ENCODE assay signal across 8 cellular contexts in the genomic region with DNA sequence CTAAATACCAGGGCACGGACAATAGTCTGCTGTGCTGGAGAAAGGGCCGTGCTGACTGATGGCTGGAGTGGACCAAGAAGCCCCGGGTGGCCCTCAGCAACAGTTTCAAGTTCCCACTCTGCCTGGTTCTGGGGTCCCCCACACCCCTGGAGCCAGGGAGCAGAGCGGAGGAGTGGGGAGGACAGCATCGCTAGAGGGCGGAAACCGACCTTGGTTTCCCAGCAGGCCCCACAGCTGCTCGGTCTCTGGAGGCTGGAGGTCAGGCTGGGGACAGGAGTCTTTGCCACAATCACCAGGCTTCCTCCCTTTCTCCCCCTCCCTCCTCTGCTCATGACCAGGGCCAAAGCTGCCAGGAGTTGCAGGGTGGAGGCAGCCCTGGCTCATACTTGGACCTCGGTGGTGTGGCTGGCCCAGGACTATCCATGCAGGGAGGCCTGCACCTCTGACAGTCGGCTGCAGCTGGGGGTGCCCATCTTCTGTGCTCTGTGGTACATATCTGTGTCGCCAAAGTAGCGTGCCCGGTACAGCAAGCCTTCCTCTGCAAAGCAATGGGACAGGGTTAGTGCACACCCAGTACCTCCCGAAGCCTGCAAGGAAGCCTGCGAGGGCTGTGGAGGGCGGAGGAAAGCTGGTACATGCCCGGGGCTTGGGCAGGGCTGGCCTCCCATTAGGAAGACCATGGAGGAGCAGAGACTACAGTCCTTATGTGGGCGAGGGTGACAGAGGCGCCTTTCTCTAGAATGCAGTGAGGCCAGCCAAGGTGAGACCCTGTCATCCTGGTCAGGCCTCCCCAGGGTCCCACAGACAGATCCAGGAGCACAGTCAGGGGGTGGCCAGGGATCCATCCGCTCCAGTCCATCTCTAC. TPM values are rescaled to one million over a fixed set of nuclear protein-coding genes. Genes with fewer than 3 reads are reported as not detected.
DNase-seq lines count a peak whose midpoint lies in the region; ATAC-seq and TF ChIP-seq lines count a peak whose summit lies in the region.

No MANE protein-coding gene starts in this region.

- peaks cover 50% of the 10 kb centered on the region for H3F3A ChIP-seq in neural progenitor cell (ENCODE audit: low read depth)

- peaks cover 12% of the 10 kb centered on the region for H3K36me3 ChIP-seq in ectodermal cell (ENCODE audit: control insufficient read depth, insufficient read depth, low read length)
- H3K36me3 ChIP-seq in neural progenitor cell, result peaks cover 5% of the 10 kb centered on the region

- peaks cover 7% of the 10 kb centered on the region for H3K27me3 Mint-ChIP-seq in neural progenitor cell (ENCODE audit: insufficient read depth, low read depth)
- no peaks in the 10 kb centered on the region for H3K27me3 Mint-ChIP-seq in WTC11 (ENCODE audit: low read depth)

- CTCF ChIA-PET in WTC11 (lab: Charles Lee), result interaction anchor here (0.6 to 1.9 kb wide), 2 partner anchors 21 to 61 kb away, joined by 4 to 6 read pairs; no protein-coding TSS in a partner anchor

- H3K4me1 ChIP-seq in ectodermal cell (ENCODE audit: control insufficient read depth, insufficient read depth, low read length) (peaks cover 53% of the 10 kb centered on the region), neural progenitor cell (peaks cover 46% of the 10 kb centered on the region)

- H3K79me2 ChIP-seq in neural progenitor cell (ENCODE audit: low read depth), result no peaks in the 10 kb centered on the region

- H2AFZ ChIP-seq in neural progenitor cell (replicated peaks), result no peak overlapping the region

- no peak overlapping the region for H3K4me2 ChIP-seq in neural progenitor cell

- peak overlapping the region; percentile 99 for H3K27ac Mint-ChIP-seq in neural progenitor cell
- H3K27ac Mint-ChIP-seq in WTC11, result no peak overlapping the region

- H3K9me3 ChIP-seq in ectodermal cell (ENCODE audit: control insufficient read depth, low read length) (no peaks in the 10 kb centered on the region), neural progenitor cell (ENCODE audit: low read depth) (no peaks in the 10 kb centered on the region)

- TF ChIP-seq CTCF in neural progenitor cell (IDR thresholded peaks at IDR 0.05) (no peak), WTC11 (IDR thresholded peaks at IDR 0.05) (no peak)

- no peak overlapping the region for H3K9ac ChIP-seq in neural progenitor cell

- DNase-seq in NOMO-1 treated with DMSO at 0.1 percent for 48 hours (lab: John Stamatoyannopoulos, UW; ENCODE audit: unreplicated experiment), result peak; percentile 6
- DNase-seq in NOMO-1 (lab: John Stamatoyannopoulos, UW; ENCODE audit: unreplicated experiment in 2 of 2), result no peak
- DNase-seq in SKM-1 treated with dmso at 0.1 percent for 144 hours (lab: John Stamatoyannopoulos, UW; ENCODE audit: unreplicated experiment), result peak; percentile 80
- DNase-seq in neural progenitor cell (ENCODE audit: low spot score), result no peak
- DNase-seq in WTC11 (ENCODE audit: low spot score), result no peak

- ATAC-seq in HG03039 (IDR thresholded peaks at IDR 0.05; ENCODE audit: unreplicated experiment), result peak; percentile 22
- no peak for ATAC-seq in esophagus mucosa
- ATAC-seq in WTC11, result no peak

- H4K20me1 ChIP-seq in neural progenitor cell (ENCODE audit: low read depth), result no peaks in the 10 kb centered on the region

- H3K9me3 Mint-ChIP-seq in neural progenitor cell (no peaks in the 10 kb centered on the region), WTC11 (no peaks in the 10 kb centered on the region)

- WGBS in ectodermal cell, 2 experiments, result 95% methylated on average over 20 of the region's 20 CpGs

- POLR2A ChIA-PET in WTC11 (lab: Charles Lee), result interaction anchor here (1.0 kb wide), 1 partner anchor 61 kb away, joined by 4 read pairs; no protein-coding TSS in a partner anchor

- H3K4me1 Mint-ChIP-seq in neural progenitor cell, result peaks cover 64% of the 10 kb centered on the region
- H3K4me1 Mint-ChIP-seq in WTC11, result peaks cover 30% of the 10 kb centered on the region

- H3K4me3 Mint-ChIP-seq in neural progenitor cell, result no peak overlapping the region
- H3K4me3 Mint-ChIP-seq in WTC11, result no peak overlapping the region

- H3K4me3 ChIP-seq in ectodermal cell (ENCODE audit: insufficient read depth, low read depth, low read length), result no peak overlapping the region
- H3K4me3 ChIP-seq in neural progenitor cell, result no peak overlapping the region

- H3K27ac ChIP-seq in ectodermal cell (ENCODE audit: insufficient read depth, low read depth, low read length, poor library complexity, severe bottlenecking) (peak overlapping the region; percentile 93), neural progenitor cell (no peak overlapping the region)

- H3K36me3 Mint-ChIP-seq in neural progenitor cell, result peaks cover 5% of the 10 kb centered on the region
- peaks cover 9% of the 10 kb centered on the region for H3K36me3 Mint-ChIP-seq in WTC11

- H3K27me3 ChIP-seq in ectodermal cell (ENCODE audit: control insufficient read depth, insufficient read depth, low read length, poor library complexity, severe bottlenecking), result no peaks in the 10 kb centered on the region
- no peaks in the 10 kb centered on the region for H3K27me3 ChIP-seq in neural progenitor cell

TF ChIP-seq in WTC11, 78 proteins besides CTCF, POLR2A, EP300 and RAD21:
- TF ChIP-seq, protein P1, sequence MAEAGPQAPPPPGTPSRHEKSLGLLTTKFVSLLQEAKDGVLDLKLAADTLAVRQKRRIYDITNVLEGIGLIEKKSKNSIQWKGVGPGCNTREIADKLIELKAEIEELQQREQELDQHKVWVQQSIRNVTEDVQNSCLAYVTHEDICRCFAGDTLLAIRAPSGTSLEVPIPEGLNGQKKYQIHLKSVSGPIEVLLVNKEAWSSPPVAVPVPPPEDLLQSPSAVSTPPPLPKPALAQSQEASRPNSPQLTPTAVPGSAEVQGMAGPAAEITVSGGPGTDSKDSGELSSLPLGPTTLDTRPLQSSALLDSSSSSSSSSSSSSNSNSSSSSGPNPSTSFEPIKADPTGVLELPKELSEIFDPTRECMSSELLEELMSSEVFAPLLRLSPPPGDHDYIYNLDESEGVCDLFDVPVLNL (CRISPR knock-in tag; IDR thresholded peaks at IDR 0.05; ENCODE audit: borderline replicate concordance, low read depth), result no peak
- no peak for TF ChIP-seq RORB (CRISPR knock-in tag; IDR thresholded peaks at IDR 0.05)
- TF ChIP-seq IRF2 (CRISPR knock-in tag; IDR thresholded peaks at IDR 0.05; ENCODE audit: borderline replicate concordance, low read depth), result no peak
TF ChIP-seq in WTC11: peak in this region for 0.

RNA-seq across cellular contexts. Expression of a gene that starts 19.1 kb away (rescaled TPM):
- 18.7 TPM for polyA plus RNA-seq in ectodermal cell (2013, experiment 1 of 4)
- 21.3 TPM for polyA plus RNA-seq in ectodermal cell (2013, experiment 2 of 4)
- polyA plus RNA-seq in ectodermal cell (2013, experiment 3 of 4), result 15.9 TPM
- polyA plus RNA-seq in ectodermal cell (2013, experiment 4 of 4), result 19.3 TPM
- total RNA-seq in neural progenitor cell (ENCODE audit: low replicate concordance) (8.8 and 16.1 TPM in 2 replicates), esophagus mucosa (21.6 TPM), WTC11 (2021) (19.3 to 21.6 TPM (median 20.0 TPM) in 3 replicates)

Comparison
In these comparisons a context has a peak if more than half of its experiments do, and no peak if none do; other contexts are left out.
1. DNase-seq: peak in NOMO-1 treated with DMSO at 0.1 percent for 48 hours (single experiment) and SKM-1 treated with dmso at 0.1 percent for 144 hours (single experiment); none in NOMO-1 (0 of 2), neural progenitor cell (single experiment) and WTC11 (single experiment).